ENCODE assay signal across 17 cellular contexts in the genomic region with DNA sequence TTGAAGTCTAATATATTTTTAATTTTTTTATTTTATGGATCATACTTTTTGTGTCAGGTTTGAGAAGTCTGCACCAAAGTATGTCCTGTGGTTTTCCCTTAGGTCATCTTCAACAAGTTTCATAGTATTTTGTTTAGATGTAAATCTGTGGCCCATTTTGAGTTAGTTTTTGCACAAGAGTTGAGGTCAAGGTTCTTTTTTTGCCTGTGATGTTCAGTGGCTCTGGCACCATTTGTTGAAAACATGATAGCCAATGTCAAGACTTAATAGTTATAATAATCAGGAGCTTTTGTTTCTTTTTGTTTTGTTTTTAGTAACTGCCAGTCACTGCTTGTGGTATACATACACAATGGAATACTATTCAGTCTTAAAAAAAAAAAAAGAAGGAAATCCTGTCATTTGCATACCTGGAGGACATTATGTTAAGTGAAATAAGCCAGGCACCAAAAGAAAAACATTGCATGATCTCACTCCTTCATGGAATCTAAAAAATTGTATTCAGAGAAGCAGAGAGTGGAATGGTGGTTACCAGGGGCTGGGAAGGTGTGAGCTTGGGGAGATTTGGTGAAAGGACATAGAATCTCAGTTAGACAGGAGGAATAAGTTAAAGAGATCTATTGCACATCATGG.
"Had no signal": no experiment of that assay in that cellular context is flagged by ENCODE, and none has a peak within 500 bp of the region (broad histone marks: within the 10 kb centered on the region; RNA-seq: fewer than 3 reads in every experiment).

No MANE protein-coding gene starts in this region.

- H3K36me3 ChIP-seq: pancreas, tibial nerve had no signal

- FAIRE-seq: colon, islet of Langerhans, pancreas had no signal

- H3K4me3 ChIP-seq: body of pancreas, pancreas, tibial nerve had no signal

- DNase-seq: activated CD4-positive, alpha-beta T cell treated with anti-CD3 and anti-CD28 coated beads for 4 hours; activated CD8-positive, alpha-beta memory T cell treated with anti-CD3 and anti-CD28 coated beads, Interleukin-2, amount 50 U/mL, for 48 hours; activated gamma-delta T cell; activated T-cell treated with anti-CD3 and anti-CD28 coated beads, Interleukin-2, amount 50 U/mL, for 72 hours; body of pancreas; caudate nucleus; foreskin melanocyte; left colon; naive B cell; pancreas; T-helper 2 cell had no signal

- H3K27me3 ChIP-seq: body of pancreas, pancreas, tibial nerve had no signal

- H3K9me3 ChIP-seq: body of pancreas, pancreas, tibial nerve had no signal

- ATAC-seq: activated naive CD4-positive, alpha-beta T cell treated with anti-CD3 and anti-CD28 coated beads, Interleukin-2, amount 50 U/mL, for 72 hours; activated T-cell treated with anti-CD3 and anti-CD28 coated beads, Interleukin-2, amount 50 U/mL, for 72 hours; left colon; stimulated activated effector memory CD8-positive, alpha-beta T cell treated with anti-CD3 and anti-CD28 coated beads, Interleukin-12 subunit alpha, Interleukin-12 subunit beta, amount 100 ng/mL, for 72 hours; WTC11 had no signal
